20 cellular contexts compared by ENCODE assay signal in the genomic region with DNA sequence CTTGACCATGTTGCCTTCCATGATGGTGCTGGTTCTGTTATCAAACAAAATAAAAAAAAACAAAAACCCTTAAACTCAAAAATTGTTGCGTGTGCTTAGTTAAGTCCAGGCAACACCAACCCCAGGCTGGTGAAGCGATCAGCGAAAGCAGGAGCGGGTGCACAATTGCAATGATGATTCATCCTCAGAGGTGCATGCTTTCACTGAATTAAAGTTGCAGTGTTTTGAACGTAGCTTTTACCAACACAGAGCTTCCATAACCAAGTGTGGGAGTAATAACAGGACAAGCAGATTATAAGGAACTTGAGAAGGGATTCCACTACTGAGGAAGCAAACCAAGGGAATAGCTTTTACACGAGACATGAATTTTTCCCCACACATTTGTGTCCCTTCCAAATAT. TPM values are rescaled to one million over a fixed set of nuclear protein-coding genes. Genes with fewer than 3 reads are reported as not detected.
"Had no signal": no experiment of that assay in that cellular context is flagged by ENCODE, and none has a peak within 500 bp of the region (broad histone marks: within the 10 kb centered on the region; RNA-seq: fewer than 3 reads in every experiment).

No MANE protein-coding gene starts in this region.

- H3K27ac ChIP-seq: coronary artery, heart left ventricle, psoas muscle had no signal

- H3K9me3 ChIP-seq: heart left ventricle, psoas muscle had no signal

- H3K4me3 Mint-ChIP-seq: activated B cell treated with CpG ODN at 0.5 μM for 24 hours; activated CD8-positive, alpha-beta T cell treated with anti-CD3 and anti-CD28 coated beads for 36 hours; brain; central memory CD8-positive, alpha-beta T cell; immature natural killer cell; stimulated activated effector memory CD8-positive, alpha-beta T cell treated with anti-CD3 and anti-CD28 coated beads, Interleukin-12 subunit alpha, Interleukin-12 subunit beta, amount 100 ng/mL, for 72 hours; T-helper 17 cell had no signal

- H3K36me3 ChIP-seq: heart left ventricle had no signal

- H3K4me1 Mint-ChIP-seq: activated B cell treated with CpG ODN at 0.5 μM for 24 hours had no signal

- DNase-seq: activated B cell treated with CpG ODN at 0.5 μM for 24 hours; activated CD4-positive, alpha-beta T cell treated with anti-CD3 and anti-CD28 coated beads for 48 hours; activated CD8-positive, alpha-beta T cell treated with anti-CD3 and anti-CD28 coated beads for 36 hours; activated effector memory CD4-positive, alpha-beta T cell treated with anti-CD3 and anti-CD28 coated beads, Interleukin-2, amount 50 U/mL, for 16 hours; activated T-cell treated with anti-CD3 and anti-CD28 coated beads, Interleukin-2, amount 50 U/mL, for 48 hours; amygdala; effector CD4-positive, alpha-beta T cell; heart left ventricle; immature natural killer cell; psoas muscle; stimulated activated CD4-positive, alpha-beta T cell treated with anti-CD3 and anti-CD28 coated beads, Interleukin-2, amount 100 ng/mL, for 24 hours; T-helper 17 cell had no signal

- H3K27me3 Mint-ChIP-seq: activated CD8-positive, alpha-beta T cell treated with anti-CD3 and anti-CD28 coated beads for 36 hours; T-helper 17 cell had no signal

- H3K36me3 Mint-ChIP-seq: activated naive CD4-positive, alpha-beta T cell treated with anti-CD3 and anti-CD28 coated beads, Interleukin-2, amount 50 U/mL, for 72 hours; brain had no signal

- H3K27me3 ChIP-seq: heart left ventricle had no signal

- H3K9me3 Mint-ChIP-seq: activated CD8-positive, alpha-beta T cell treated with anti-CD3 and anti-CD28 coated beads for 36 hours; activated naive CD4-positive, alpha-beta T cell treated with anti-CD3 and anti-CD28 coated beads, Interleukin-2, amount 50 U/mL, for 72 hours; central memory CD8-positive, alpha-beta T cell; stimulated activated effector memory CD8-positive, alpha-beta T cell treated with anti-CD3 and anti-CD28 coated beads, Interleukin-12 subunit alpha, Interleukin-12 subunit beta, amount 100 ng/mL, for 72 hours had no signal

- H3K27ac Mint-ChIP-seq: activated B cell treated with CpG ODN at 0.5 μM for 24 hours; activated CD8-positive, alpha-beta T cell treated with anti-CD3 and anti-CD28 coated beads for 36 hours; activated naive CD4-positive, alpha-beta T cell treated with anti-CD3 and anti-CD28 coated beads, Interleukin-2, amount 50 U/mL, for 72 hours; immature natural killer cell; stimulated activated effector memory CD8-positive, alpha-beta T cell treated with anti-CD3 and anti-CD28 coated beads, Interleukin-12 subunit alpha, Interleukin-12 subunit beta, amount 100 ng/mL, for 72 hours; T-helper 17 cell had no signal

- FAIRE-seq: frontal cortex, TTC549 had no signal

- ATAC-seq: activated CD8-positive, alpha-beta T cell treated with anti-CD3 and anti-CD28 coated beads for 36 hours; activated naive CD4-positive, alpha-beta T cell treated with anti-CD3 and anti-CD28 coated beads, Interleukin-2, amount 50 U/mL, for 72 hours; heart left ventricle; psoas muscle; sciatic nerve; stimulated activated effector memory CD8-positive, alpha-beta T cell treated with anti-CD3 and anti-CD28 coated beads, Interleukin-12 subunit alpha, Interleukin-12 subunit beta, amount 100 ng/mL, for 72 hours; T-helper 17 cell had no signal

- H3K4me3 ChIP-seq: coronary artery, heart left ventricle, psoas muscle had no signal

RNA-seq across cellular contexts. Expression of a gene that starts 39.7 kb away (rescaled TPM):
- polyA plus RNA-seq: immature natural killer cell had no signal
